25 cellular contexts compared by ENCODE assay signal in the genomic region with DNA sequence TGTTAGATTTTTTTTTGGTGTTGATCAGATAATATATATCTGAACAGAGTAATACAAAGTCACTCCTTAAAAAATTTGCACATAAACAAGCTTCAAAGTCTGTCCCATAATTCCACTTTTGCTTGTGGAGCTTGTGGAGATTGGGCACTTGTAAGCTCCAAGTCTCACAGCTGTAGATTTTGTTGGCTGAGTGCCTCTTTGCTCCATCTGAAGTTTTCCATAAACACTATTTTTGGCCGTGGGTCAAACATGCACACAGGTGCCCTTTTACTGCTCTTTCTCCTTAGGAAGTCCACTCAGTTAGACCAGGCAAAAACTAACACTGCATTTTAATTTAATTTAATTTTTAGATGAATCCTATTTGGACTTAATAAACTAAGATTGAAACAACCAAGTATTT. TPM values are rescaled to one million over a fixed set of nuclear protein-coding genes. Genes with fewer than 3 reads are reported as not detected.
DNase-seq lines count a peak whose midpoint lies in the region; ATAC-seq and TF ChIP-seq lines count a peak whose summit lies in the region.
"Had no signal": no experiment of that assay in that cellular context is flagged by ENCODE, and none has a peak within 500 bp of the region (broad histone marks: within the 10 kb centered on the region; RNA-seq: fewer than 3 reads in every experiment).

No MANE protein-coding gene starts in this region.

- ATAC-seq in GM19328 (IDR thresholded peaks at IDR 0.05; ENCODE audit: unreplicated experiment) = no peak
- ATAC-seq in esophagus mucosa = no peak
- no peak for ATAC-seq in GM21528 (IDR thresholded peaks at IDR 0.05; ENCODE audit: low FRiP score, unreplicated experiment)
- ATAC-seq: gastroesophageal sphincter, GM23338, right cardiac atrium had no signal

- DNase-seq in DMS79 treated with DMSO at 0.1 percent for 48 hours (lab: John Stamatoyannopoulos, UW) (peak; percentile 63), NCI-H1105 treated with DMSO at 0.1 percent for 48 hours (lab: John Stamatoyannopoulos, UW) (peak; percentile 57), dermis microvascular lymphatic vessel endothelial cell (ENCODE audit: low read depth in 2 of 2) (peak; percentile 29 to 62), pons (ENCODE audit: low spot score) (peak; percentile 30), adrenal gland (no peak)
- DNase-seq: activated CD4-positive, alpha-beta T cell treated with anti-CD3 and anti-CD28 coated beads for 1 hour; activated CD8-positive, alpha-beta memory T cell treated with anti-CD3 and anti-CD28 coated beads for 24 hours; activated naive CD4-positive, alpha-beta T cell treated with Interleukin-2 at 50 U/mL for 16 hours; activated T-cell treated with anti-CD3 and anti-CD28 coated beads, Interleukin-2, amount 50 U/mL, for 24 hours; C1 segment of cervical spinal cord; cerebellar nuclear complex; effector CD8-positive, alpha-beta T cell; NCI-H1417 treated with DMSO at 0.1 percent for 48 hours; NCI-H526 treated with DMSO at 0.1 percent for 48 hours; nucleus accumbens; stimulated activated CD4-positive, alpha-beta T cell treated with anti-CD3 and anti-CD28 coated beads, Interleukin-15, amount 100 ng/mL, for 24 hours had no signal

- 67 to 91% (median 83%) methylated on average over 1 of the region's 1 CpG for WGBS in adrenal gland, 4 donors

- H3K27me3 ChIP-seq in adrenal gland = no peaks in the 10 kb centered on the region
- H3K27me3 ChIP-seq: gastroesophageal sphincter, suprapubic skin had no signal

- H3K4me1 ChIP-seq in adrenal gland (replicated peaks in 1 of 2) = peaks cover 0 to 3% of the 10 kb centered on the region in 2 donors

- H3K27ac ChIP-seq in adrenal gland = no peak overlapping the region
- H3K27ac ChIP-seq: suprapubic skin had no signal

- no peak for TF ChIP-seq CTCF in adrenal gland (IDR thresholded peaks at IDR 0.05)

- intact Hi-C loops in adrenal gland (cut with DNase I) = loop anchor here in 1 of 2 donors (10.0 kb wide), 1 partner anchor 175 kb away; no protein-coding TSS in a partner anchor

- no peak overlapping the region for H3K4me3 ChIP-seq in adrenal gland
- H3K4me3 ChIP-seq: gastroesophageal sphincter, GM23338, suprapubic skin had no signal

- H3K9me3 ChIP-seq in adrenal gland (replicated peaks in 1 of 3) = no peaks in the 10 kb centered on the region
- H3K9me3 ChIP-seq: gastroesophageal sphincter, suprapubic skin had no signal

- H3K36me3 ChIP-seq in adrenal gland (replicated peaks in 1 of 2) = peaks cover 0 to 4% of the 10 kb centered on the region in 2 donors

- TF ChIP-seq POLR2A in adrenal gland (IDR thresholded peaks at IDR 0.05) = no peak

RNA-seq across cellular contexts. Expression of gene KCNJ13, which starts 3.6 kb away (rescaled TPM):
- total RNA-seq in dermis microvascular lymphatic vessel endothelial cell (not detected in 2 replicates), adrenal gland (not detected), esophagus mucosa (not detected)
- polyA plus RNA-seq in adrenal gland = not detected
- total RNA-seq: gastroesophageal sphincter, GM23338, MCF 10A, right cardiac atrium had no signal
- polyA plus RNA-seq: esophagus, right cardiac atrium had no signal

Comparison
In these comparisons a context has a peak if more than half of its experiments do, and no peak if none do; other contexts are left out.
1. DNase-seq: peak in DMS79 treated with DMSO at 0.1 percent for 48 hours (single experiment), NCI-H1105 treated with DMSO at 0.1 percent for 48 hours (single experiment), dermis microvascular lymphatic vessel endothelial cell (2 of 2) and pons (single experiment); none in adrenal gland (0 of 7).